8 cellular contexts compared by ENCODE assay signal in genomic region chr4:44493924-44494323, GRCh38. TPM values are rescaled to one million over a fixed set of nuclear protein-coding genes. Genes with fewer than 3 reads are reported as not detected.
DNase-seq lines count a peak whose midpoint lies in the region; ATAC-seq, FAIRE-seq and TF ChIP-seq lines count a peak whose summit lies in the region.

No MANE protein-coding gene starts in this region.

- no TSS peak for BruUV-seq in GM12878 (replicated peaks; lab: Mats Ljungman, UMichigan)

- ATAC-seq in HG03442 (IDR thresholded peaks at IDR 0.05; ENCODE audit: unreplicated experiment): peak; percentile 72
- peak; percentile 50; the same call in 2 of the 3 replicates for ATAC-seq in GM12878

- H3K4me2 ChIP-seq in GM12878 (ENCODE audit: control insufficient read depth, insufficient read depth): no peak overlapping the region
- H3K4me2 ChIP-seq in neural cell (ENCODE audit: low read length): no peak overlapping the region

- WGBS in GM12878 (ENCODE audit: insufficient coverage, insufficient replicate concordance, low lambda C conversion rate, missing lambda C conversion rate): 18% methylated on average over 5 of the region's 6 CpGs

- H3K27me3 ChIP-seq in GM12878 (replicated peaks in 1 of 2; ENCODE audit: control insufficient read depth in 2 of 2, insufficient read depth in 2 of 2, low read length in 1 of 2) (no peaks in the 10 kb centered on the region), neural cell (ENCODE audit: insufficient read depth, low read depth, low read length) (no peaks in the 10 kb centered on the region)

- no peaks in the 10 kb centered on the region for H3K79me2 ChIP-seq in GM12878 (ENCODE audit: control insufficient read depth, insufficient read depth, low read length)
- H3K79me2 ChIP-seq in neural cell (replicated peaks; ENCODE audit: insufficient read depth, low read length): no peaks in the 10 kb centered on the region

- no peak for FAIRE-seq in GM12878 (lab: Jason Lieb, UNC)

- H3K27ac ChIP-seq in GM12878 (ENCODE audit: control insufficient read depth, insufficient read depth): no peak overlapping the region
- H3K27ac ChIP-seq in neural cell (ENCODE audit: low read length): no peak overlapping the region

- H3K36me3 ChIP-seq in GM12878 (ENCODE audit: control insufficient read depth in 2 of 2, insufficient read depth in 2 of 2, low read length in 1 of 2) (no peaks in the 10 kb centered on the region), neural cell (ENCODE audit: insufficient read depth, low read length) (no peaks in the 10 kb centered on the region)

- no peaks in the 10 kb centered on the region for H3K4me1 ChIP-seq in GM12878 (ENCODE audit: control insufficient read depth, insufficient read depth, low read length)

- H4K20me1 ChIP-seq in GM12878 (ENCODE audit: control insufficient read depth, insufficient read depth) (no peaks in the 10 kb centered on the region), neural cell (ENCODE audit: insufficient read depth) (no peaks in the 10 kb centered on the region)

- SMC1A ChIA-PET in GM12878 (lab: Charles Lee; ENCODE audit: uncharacterized antibody, unreplicated experiment): interaction anchor here (0.6 to 0.8 kb wide), 2 partner anchors 296 to 714 kb away, joined by 3 read pairs; no protein-coding TSS in a partner anchor

- in situ Hi-C loops in GM12878 (cut with MboI): no loop called here

- TF ChIP-seq RAD21 in GM12878 (IDR thresholded peaks at IDR 0.05; ENCODE audit: insufficient read depth, low read depth, low read length): peak; percentile 27; the same call in 1 of the 2 replicates
- TF ChIP-seq RAD21 in neural cell (conservative IDR thresholded peaks at IDR 0.05): no peak

- no peaks in the 10 kb centered on the region for H3K9me2 ChIP-seq in neural cell (ENCODE audit: insufficient read depth, low read length)

- no peak for TF ChIP-seq POLR2A in GM12878 (IDR thresholded peaks at IDR 0.05; ENCODE audit: low read depth, low read length)

- no peak for TF ChIP-seq EP300 in GM12878 (IDR thresholded peaks at IDR 0.05; ENCODE audit: borderline replicate concordance in 1 of 2, control insufficient read depth in 1 of 2, low read depth in 2 of 2, low read length in 2 of 2)
- no peak for TF ChIP-seq EP300 in neural cell (conservative IDR thresholded peaks at IDR 0.05; ENCODE audit: poor library complexity, severe bottlenecking)

- CTCF ChIA-PET in GM12878 (lab: Yijun Ruan, JAX): interaction anchor here (0.6 to 1.2 kb wide), 7 partner anchors 8 to 280 kb away, joined by 3 to 5 read pairs (median 3); no protein-coding TSS in a partner anchor

- DNase-seq in GM12878 (ENCODE audit: low read depth, low spot score) (no peak), HCEC 1CT (no peak), DMS79 treated with DMSO at 0.1 percent for 48 hours (lab: John Stamatoyannopoulos, UW) (no peak)
- DNase-seq in effector CD4-positive, alpha-beta T cell: no peak
- no peak for DNase-seq in activated naive CD4-positive, alpha-beta T cell treated with Interleukin-2 at 50 U/mL for 16 hours

- H2AFZ ChIP-seq in GM12878 (ENCODE audit: control insufficient read depth, low read depth, low read length): no peak overlapping the region
- H2AFZ ChIP-seq in neural cell (ENCODE audit: low read depth, low read length): no peak overlapping the region

- H3K9me3 ChIP-seq in GM12878 (replicated peaks; ENCODE audit: control insufficient read depth, insufficient read depth, low read length): no peaks in the 10 kb centered on the region
- no peaks in the 10 kb centered on the region for H3K9me3 ChIP-seq in neural cell (ENCODE audit: low read length)

- RAD21 ChIA-PET in GM12878 (lab: Charles Lee; ENCODE audit: unreplicated experiment): interaction anchor here (0.6 to 0.7 kb wide), 3 partner anchors 226 to 763 kb away, joined by 3 to 4 read pairs (median 3); no protein-coding TSS in a partner anchor

- no peaks in the 10 kb centered on the region for H3F3A ChIP-seq in neural cell (ENCODE audit: insufficient read depth, low read length, poor library complexity, severe bottlenecking)

- POLR2A ChIA-PET in GM12878 (lab: Charles Lee): interaction anchor here (0.7 kb wide), 1 partner anchor 1412 kb away, joined by 3 read pairs; no protein-coding TSS in a partner anchor

- TF ChIP-seq CTCF in GM12875 (IDR thresholded peaks at IDR 0.05; ENCODE audit: borderline replicate concordance, insufficient read depth, low read depth, low read length) (peak; percentile 27; the same call in 1 of the 2 replicates), GM12878 (IDR thresholded peaks at IDR 0.05 in 2 of 3, conservative IDR thresholded peaks at IDR 0.05 in 1 of 3; ENCODE audit: control insufficient read depth in 2 of 3, extremely low read depth in 1 of 3, insufficient read depth in 1 of 3, low read depth in 3 of 3, low read length in 3 of 3) (peak; percentile 28 to 48 (median 45); a peak in 5 of 6 replicates), neural cell (IDR thresholded peaks at IDR 0.05; ENCODE audit: poor library complexity, severe bottlenecking) (peak; percentile 42)

- intact Hi-C loops in GM12878 (cut with micrococcal nuclease; ENCODE audit: unreplicated experiment): loop anchor here (10.0 kb wide), 1 partner anchor 1499 kb away; no protein-coding TSS in a partner anchor

- no peak overlapping the region for H3K4me3 ChIP-seq in GM12875 (ENCODE audit: low read depth, low read length)
- H3K4me3 ChIP-seq in GM12878: no peak overlapping the region
- no peak overlapping the region for H3K4me3 ChIP-seq in neural cell (ENCODE audit: low read length)

- H3K9ac ChIP-seq in GM12878 (ENCODE audit: control insufficient read depth, insufficient read depth, low read length) (no peak overlapping the region), neural cell (ENCODE audit: low read length) (no peak overlapping the region)

TF ChIP-seq in GM12878, 131 proteins besides CTCF, POLR2A, EP300 and RAD21 (continues in another document):
- no peak for TF ChIP-seq NKRF (conservative IDR thresholded peaks at IDR 0.05)
- no peak for TF ChIP-seq POLR2AphosphoS2 (IDR thresholded peaks at IDR 0.05; ENCODE audit: low read depth, low read length)
- TF ChIP-seq WRNIP1 (IDR thresholded peaks at IDR 0.05; ENCODE audit: borderline replicate concordance, low read depth, low read length): no peak
- no peak for TF ChIP-seq JUNB (IDR thresholded peaks at IDR 0.05)
- TF ChIP-seq ZNF384 (IDR thresholded peaks at IDR 0.05; ENCODE audit: borderline replicate concordance, low read depth, low read length): peak; percentile 86

TF ChIP-seq in neural cell, 6 proteins besides CTCF, POLR2A, EP300 and RAD21:
- TF ChIP-seq REST (IDR thresholded peaks at IDR 0.05; ENCODE audit: borderline replicate concordance): no peak
- TF ChIP-seq SMC3 (conservative IDR thresholded peaks at IDR 0.05; ENCODE audit: poor library complexity): no peak
- TF ChIP-seq TAF1 (IDR thresholded peaks at IDR 0.05; ENCODE audit: low read depth): no peak
- no peak for TF ChIP-seq MXI1 (conservative IDR thresholded peaks at IDR 0.05; ENCODE audit: poor library complexity, severe bottlenecking)
- no peak for TF ChIP-seq POLR2AphosphoS5 (IDR thresholded peaks at IDR 0.05)

RNA-seq across cellular contexts. Expression of gene KCTD8, which starts 45.3 kb away (rescaled TPM):
- not detected in 2 replicates for total RNA-seq in GM12878 (2013; cell fraction: nucleolus; rRNA removed)
- total RNA-seq in GM12878 (2014; rRNA removed) (not detected in 2 replicates), GM12878 (2014; rRNA removed; fragmentation: Illumina TruSeq; extraction: Trizol) (not detected in 2 replicates), GM12878 (2021) (not detected in 2 replicates)
- polyA plus RNA-seq in GM12878 (2011; ENCODE audit: low read depth): not detected
- polyA plus RNA-seq in GM12878 (2011; rRNA removed) (not detected in 2 replicates), GM12878 (2014; fragmentation: Illumina TruSeq; extraction: Trizol) (not detected in 2 replicates), GM12878 (2014; fragmentation: Nextera tagmentation; extraction: Ambion mirVana) (under 1 TPM in 1 of 2 experiments, not detected in 1; 0.06 TPM), GM12878 (2014; rRNA removed) (not detected in 2 replicates), GM12878 (2016; fragmentation: Nextera tagmentation; extraction: Ambion mirVana) (not detected), neural cell (0.71 and 1.2 TPM in 2 replicates)
- not detected in 2 replicates for polyA plus RNA-seq in GM12878 (2011; cell fraction: cytosol; rRNA removed)
- not detected in 2 replicates for polyA plus RNA-seq in GM12878 (2011; cell fraction: nucleus; rRNA removed)
- not detected in 2 replicates for polyA plus RNA-seq in GM12878 (2012)
- polyA minus RNA-seq in GM12878 (2011; rRNA and poly(A)+ RNA removed): not detected in 2 replicates
- polyA minus RNA-seq in GM12878 (2011; cell fraction: cytosol; rRNA and poly(A)+ RNA removed): not detected in 2 replicates
- not detected in 2 replicates for polyA minus RNA-seq in GM12878 (2011; cell fraction: nucleus; rRNA and poly(A)+ RNA removed)
- 1.6 and 3.7 TPM in 2 replicates for polyA minus RNA-seq in neural cell
